ENCODE assay signal across 8 cellular contexts in genomic region chr6:27791182-27791939, GRCh38.
DNase-seq lines count a peak whose midpoint lies in the region; ATAC-seq and TF ChIP-seq lines count a peak whose summit lies in the region.

No MANE protein-coding gene starts in this region.

- intact Hi-C loops in breast epithelium (cut with DNase I; ENCODE audit: low total_unique reads): no loop called here

- H3K4me1 Mint-ChIP-seq in immature natural killer cell: peaks cover 22 to 30% of the 10 kb centered on the region in 2 donors

- H3K4me2 ChIP-seq in Karpas-422 (ENCODE audit: low read depth, low read length, poor library complexity, severe bottlenecking): peak overlapping the region; percentile 84

- no peak overlapping the region for H2AFZ ChIP-seq in Karpas-422 (ENCODE audit: low read length)

- H3K4me3 Mint-ChIP-seq in immature natural killer cell: peak overlapping the region; percentile 81 to 90 (median 86)

- H3K9me3 ChIP-seq in Karpas-422 (ENCODE audit: low read length) (no peaks in the 10 kb centered on the region), SJSA1 (replicated peaks) (no peaks in the 10 kb centered on the region), breast epithelium (no peaks in the 10 kb centered on the region)

- TF ChIP-seq POLR2A in breast epithelium (IDR thresholded peaks at IDR 0.05): no peak

- H3K27me3 ChIP-seq in Karpas-422 (ENCODE audit: low read length): no peaks in the 10 kb centered on the region
- no peaks in the 10 kb centered on the region for H3K27me3 ChIP-seq in SJSA1 (replicated peaks)
- H3K27me3 ChIP-seq in breast epithelium: no peaks in the 10 kb centered on the region

- peaks cover 0 to 3% (median 0%) of the 10 kb centered on the region in 3 donors for H3K36me3 Mint-ChIP-seq in immature natural killer cell

- no peaks in the 10 kb centered on the region for H3K79me2 ChIP-seq in Karpas-422 (ENCODE audit: low read length)

- H3K36me3 ChIP-seq in Karpas-422 (ENCODE audit: insufficient read depth, low read length) (no peaks in the 10 kb centered on the region), SJSA1 (peaks cover 2% of the 10 kb centered on the region; the same call in 1 of the 2 replicates), breast epithelium (no peaks in the 10 kb centered on the region)

- peak overlapping the region; percentile 57; the same call in 1 of the 2 replicates for H3K4me3 ChIP-seq in Karpas-422 (ENCODE audit: low read length)
- peak overlapping the region; percentile 44 for H3K4me3 ChIP-seq in SJSA1
- peak overlapping the region; percentile 39 to 75 (median 58) for H3K4me3 ChIP-seq in breast epithelium
- H3K4me3 ChIP-seq in skin epidermis: peak overlapping the region; percentile 22 to 44 (median 31)

- no peaks in the 10 kb centered on the region for H4K20me1 ChIP-seq in Karpas-422 (ENCODE audit: insufficient read depth, low read depth, low read length)

- no peak overlapping the region for H3K9ac ChIP-seq in Karpas-422 (ENCODE audit: low read length)

- H3K27me3 Mint-ChIP-seq in immature natural killer cell (ENCODE audit: low read depth in 3 of 3): peaks cover 5 to 25% (median 24%) of the 10 kb centered on the region in 3 donors

- no peaks in the 10 kb centered on the region for H3K9me2 ChIP-seq in Karpas-422 (replicated peaks; ENCODE audit: insufficient read depth, low read length)

- ATAC-seq in HG02759 (IDR thresholded peaks at IDR 0.05; ENCODE audit: unreplicated experiment) (no peak), GM18868 (IDR thresholded peaks at IDR 0.05; ENCODE audit: unreplicated experiment) (no peak)

- H3K27ac Mint-ChIP-seq in immature natural killer cell: peak overlapping the region in 3 of 6 donors; percentile 3 to 67 (median 19)

- peaks cover 14% of the 10 kb centered on the region for H3K4me1 ChIP-seq in Karpas-422 (ENCODE audit: low read length)
- peaks cover 13% of the 10 kb centered on the region for H3K4me1 ChIP-seq in SJSA1 (replicated peaks)
- no peaks in the 10 kb centered on the region for H3K4me1 ChIP-seq in breast epithelium

- DNase-seq in EL (peak; percentile 88), Karpas-422 (peak; percentile 62), SJSA1 (ENCODE audit: low read depth in 1 of 2, low spot score in 2 of 2) (peak; percentile 71 to 86), breast epithelium (ENCODE audit: low spot score in 2 of 2) (no peak), immature natural killer cell (peak; percentile 15 to 25 (median 22))

- H3K27ac ChIP-seq in Karpas-422 (ENCODE audit: low read length) (no peak overlapping the region), SJSA1 (peak overlapping the region; percentile 35), breast epithelium (peak overlapping the region; percentile 56 to 73), skin epidermis (peak overlapping the region in 4 of 21 experiments; percentile 1 to 50 (median 16))

- no peak for TF ChIP-seq CTCF in breast epithelium (IDR thresholded peaks at IDR 0.05)

- H3K9me3 Mint-ChIP-seq in immature natural killer cell: no peaks in the 10 kb centered on the region

Comparison
In these comparisons a context has a peak if more than half of its experiments do, and no peak if none do; other contexts are left out.
1. DNase-seq: peak in EL (single experiment), Karpas-422 (single experiment), SJSA1 (2 of 2) and immature natural killer cell (3 of 3); none in breast epithelium (0 of 2).
2. Peak in every context shown above with its lines, with median percentiles within 50 percentile points of each other: H3K4me3 ChIP-seq.